16 cellular contexts compared by ENCODE assay signal in the genomic region with DNA sequence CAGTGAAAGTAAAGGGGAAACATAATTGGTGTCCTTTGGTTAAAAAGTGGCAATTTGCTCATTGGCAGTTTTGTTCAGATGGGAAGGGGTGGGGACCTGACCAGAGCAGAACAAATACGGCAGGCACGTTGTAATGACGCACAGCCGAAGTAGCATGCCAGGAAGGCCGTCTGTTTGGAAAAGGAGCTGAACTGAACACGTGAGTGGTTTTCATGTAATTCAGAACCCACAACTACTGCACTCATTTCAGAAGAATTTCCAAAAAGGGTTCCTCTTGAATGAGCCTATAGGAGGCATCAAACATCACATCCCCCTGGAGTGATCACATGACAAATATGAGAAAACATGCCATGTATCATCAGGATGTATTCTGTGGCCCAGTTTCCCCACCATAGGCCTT. TPM values are rescaled to one million over a fixed set of nuclear protein-coding genes. Genes with fewer than 3 reads are reported as not detected.
DNase-seq lines count a peak whose midpoint lies in the region; ATAC-seq and TF ChIP-seq lines count a peak whose summit lies in the region.
"Had no signal": no experiment of that assay in that cellular context is flagged by ENCODE, and none has a peak within 500 bp of the region (broad histone marks: within the 10 kb centered on the region; RNA-seq: fewer than 3 reads in every experiment).

No MANE protein-coding gene starts in this region.

- ATAC-seq in sciatic nerve (peak; percentile 71), GM21723 (IDR thresholded peaks at IDR 0.05; ENCODE audit: unreplicated experiment) (no peak)
- ATAC-seq: left colon, PC-3 had no signal

- peak; percentile 100 for DNase-seq in AG10803 (ENCODE audit: low read depth)
- DNase-seq in M059J (ENCODE audit: low read depth): peak; percentile 82
- DNase-seq in fibroblast of peridontal ligament (ENCODE audit: extremely low read depth): peak; percentile 99
- no peak for DNase-seq in sciatic nerve (ENCODE audit: low spot score)
- no peak for DNase-seq in MM.1S
- DNase-seq in NCI-H1105 treated with DMSO at 0.1 percent for 48 hours (lab: John Stamatoyannopoulos, UW): no peak
- DNase-seq in stimulated activated CD4-positive, alpha-beta T cell treated with anti-CD3 and anti-CD28 coated beads, Interleukin-2, amount 100 ng/mL, for 48 hours: no peak
- DNase-seq: activated CD4-positive, alpha-beta T cell treated with anti-CD3 and anti-CD28 coated beads, Interleukin-2, amount 50 U/mL, for 48 hours; CD8-positive, alpha-beta memory T cell; cerebellar nuclear complex; foreskin melanocyte; left colon; PC-3; T-helper 2 cell had no signal

- H3K9me2 ChIP-seq in MM.1S (replicated peaks; ENCODE audit: insufficient read depth, low read length): no peaks in the 10 kb centered on the region

- no peak overlapping the region for H3K27ac ChIP-seq in MM.1S (ENCODE audit: low read length)
- H3K27ac ChIP-seq: neutrophil had no signal

- H3K4me3 ChIP-seq in AG10803 (ENCODE audit: low read length) (no peak overlapping the region), MM.1S (ENCODE audit: low read length) (no peak overlapping the region)

- H3K9me3 ChIP-seq in MM.1S (replicated peaks; ENCODE audit: insufficient read depth, low read length): no peaks in the 10 kb centered on the region
- H3K9me3 ChIP-seq: neutrophil had no signal

- no peaks in the 10 kb centered on the region for H3K79me2 ChIP-seq in MM.1S (ENCODE audit: low read length)

- intact Hi-C loops in sciatic nerve (cut with DNase I): no loop called here

- no peak overlapping the region for H3K4me2 ChIP-seq in MM.1S (ENCODE audit: low read depth, low read length)

- no peaks in the 10 kb centered on the region for H3K27me3 ChIP-seq in MM.1S (replicated peaks; ENCODE audit: insufficient read depth, low read length)
- H3K27me3 ChIP-seq: neutrophil had no signal

- H3K36me3 ChIP-seq in MM.1S (replicated peaks; ENCODE audit: insufficient read depth, low read length): no peaks in the 10 kb centered on the region
- H3K36me3 ChIP-seq: neutrophil had no signal

- no peaks in the 10 kb centered on the region for H4K20me1 ChIP-seq in MM.1S (ENCODE audit: insufficient read depth, low read length)

- no peak overlapping the region for H3K9ac ChIP-seq in MM.1S (ENCODE audit: low read length)

- no peaks in the 10 kb centered on the region for H3K4me1 ChIP-seq in MM.1S (ENCODE audit: low read length)

- H2AFZ ChIP-seq in MM.1S (ENCODE audit: low read length): no peak overlapping the region

- peak; percentile 43; the same call in 1 of the 2 replicates for TF ChIP-seq CTCF in AG10803 (conservative IDR thresholded peaks at IDR 0.05; ENCODE audit: low read length)
- no peak for TF ChIP-seq CTCF in MM.1S (IDR thresholded peaks at IDR 0.05; ENCODE audit: low read length)

- H3F3A ChIP-seq in MM.1S (ENCODE audit: insufficient read depth, low read length): no peaks in the 10 kb centered on the region

RNA-seq across cellular contexts. Expression of a gene that starts 42.9 kb away (rescaled TPM):
- 10.0 and 18.1 TPM in 2 replicates for total RNA-seq in M059J (2014; rRNA removed; shearing (Covaris generic))
- total RNA-seq in sciatic nerve: 68.7 TPM

Comparison
In these comparisons a context has a peak if more than half of its experiments do, and no peak if none do; other contexts are left out.
1. DNase-seq: peak in AG10803 (single experiment), M059J (single experiment) and fibroblast of peridontal ligament (single experiment); none in sciatic nerve (single experiment), MM.1S (single experiment), NCI-H1105 treated with DMSO at 0.1 percent for 48 hours (single experiment) and stimulated activated CD4-positive, alpha-beta T cell treated with anti-CD3 and anti-CD28 coated beads, Interleukin-2, amount 100 ng/mL, for 48 hours (0 of 2).